Comparison of ENCODE assay signal across 1 cellular context in genomic region chr7:128954830-128955797, GRCh38.
TF ChIP-seq lines count a peak whose summit lies in the region.

No MANE protein-coding gene starts in this region.

TF ChIP-seq in HepG2, 621 proteins besides CTCF, POLR2A, EP300 and RAD21 (continued from another document):
- TF ChIP-seq ZNF576 (CRISPR knock-in tag; IDR thresholded peaks at IDR 0.05) (no peak), IRX3 (CRISPR knock-in tag; IDR thresholded peaks at IDR 0.05; ENCODE audit: borderline replicate concordance, low read depth) (no peak), MTERF4 (CRISPR knock-in tag; IDR thresholded peaks at IDR 0.05) (no peak), NCOA2 (CRISPR knock-in tag; IDR thresholded peaks at IDR 0.05) (no peak), ZNF776 (CRISPR knock-in tag; IDR thresholded peaks at IDR 0.05) (no peak), ZNF607 (CRISPR knock-in tag; IDR thresholded peaks at IDR 0.05; ENCODE audit: borderline replicate concordance) (no peak), FOXM1 (CRISPR knock-in tag; IDR thresholded peaks at IDR 0.05) (no peak), GMEB2 (CRISPR knock-in tag; IDR thresholded peaks at IDR 0.05; ENCODE audit: low read depth) (no peak), HOXA7 (CRISPR knock-in tag; IDR thresholded peaks at IDR 0.05) (no peak), ZBTB14 (CRISPR knock-in tag; IDR thresholded peaks at IDR 0.05) (no peak), KAT2B (IDR thresholded peaks at IDR 0.05; ENCODE audit: borderline replicate concordance, low read depth, low read length) (no peak), NFE2L1 (CRISPR knock-in tag; IDR thresholded peaks at IDR 0.05; ENCODE audit: borderline replicate concordance) (no peak), MTA3 (CRISPR knock-in tag; IDR thresholded peaks at IDR 0.05) (no peak), ZNF44 (CRISPR knock-in tag; IDR thresholded peaks at IDR 0.05) (no peak), ZFP36L2 (CRISPR knock-in tag; IDR thresholded peaks at IDR 0.05) (no peak)
